19 cellular contexts compared by ENCODE assay signal in genomic region chr7:151572136-151572535, GRCh38. TPM values are rescaled to one million over a fixed set of nuclear protein-coding genes. Genes with fewer than 3 reads are reported as not detected.
DNase-seq lines count a peak whose midpoint lies in the region; ATAC-seq and TF ChIP-seq lines count a peak whose summit lies in the region.
"Had no signal": no experiment of that assay in that cellular context is flagged by ENCODE, and none has a peak within 500 bp of the region (broad histone marks: within the 10 kb centered on the region; RNA-seq: fewer than 3 reads in every experiment).

No MANE protein-coding gene starts in this region.

- peaks cover 12% of the 10 kb centered on the region for H3K4me1 Mint-ChIP-seq in chondrocyte (ENCODE audit: low read depth)
- H3K4me1 Mint-ChIP-seq: CD8-positive, alpha-beta memory T cell had no signal

- H3K9me3 ChIP-seq in tibial nerve = no peaks in the 10 kb centered on the region
- H3K9me3 ChIP-seq in mammary epithelial cell (replicated peaks; ENCODE audit: insufficient read depth, low read length) = no peaks in the 10 kb centered on the region
- H3K9me3 ChIP-seq: BLaER1 had no signal

- no peak overlapping the region for H3K4me3 Mint-ChIP-seq in chondrocyte (ENCODE audit: unreplicated experiment)
- H3K4me3 Mint-ChIP-seq: CD8-positive, alpha-beta memory T cell had no signal

- no peak overlapping the region for H3K4me3 ChIP-seq in tibial nerve
- H3K4me3 ChIP-seq in mammary epithelial cell (replicated peaks in 1 of 3; ENCODE audit: insufficient read depth in 1 of 3, low read depth in 2 of 3, low read length in 3 of 3) = no peak overlapping the region
- H3K4me3 ChIP-seq: BLaER1, PC-9 had no signal

- no peak overlapping the region for H2AFZ ChIP-seq in mammary epithelial cell (ENCODE audit: low read depth, low read length)
- H2AFZ ChIP-seq: PC-9 had no signal

- H3K27ac ChIP-seq in tibial nerve (no peak overlapping the region), mammary epithelial cell (ENCODE audit: insufficient read depth, low read depth, low read length) (no peak overlapping the region)
- H3K27ac ChIP-seq: BLaER1, PC-9 had no signal

- no peak for TF ChIP-seq POLR2A in tibial nerve (IDR thresholded peaks at IDR 0.05)

- H3K27me3 ChIP-seq in tibial nerve (no peaks in the 10 kb centered on the region), mammary epithelial cell (ENCODE audit: insufficient read depth, low read length) (no peaks in the 10 kb centered on the region)
- H3K27me3 ChIP-seq: BLaER1 had no signal

- H4K20me1 ChIP-seq in mammary epithelial cell (ENCODE audit: insufficient read depth, low read length) = no peaks in the 10 kb centered on the region
- H4K20me1 ChIP-seq: BLaER1 had no signal

- H3K27ac Mint-ChIP-seq in chondrocyte (ENCODE audit: unreplicated experiment) = peak overlapping the region; percentile 0
- H3K27ac Mint-ChIP-seq: CD8-positive, alpha-beta memory T cell had no signal

- dilution Hi-C loops in mammary epithelial cell (cut with HindIII; ENCODE audit: low sequenced_read_pairs) = no loop called here

- no peak overlapping the region for H3K4me2 ChIP-seq in mammary epithelial cell (ENCODE audit: insufficient read depth, low read depth, low read length)
- H3K4me2 ChIP-seq: BLaER1, PC-9 had no signal

- TF ChIP-seq EP300 in tibial nerve (IDR thresholded peaks at IDR 0.05) = no peak

- peaks cover 12% of the 10 kb centered on the region for H3K36me3 Mint-ChIP-seq in chondrocyte (ENCODE audit: low read depth)

- peaks cover 11% of the 10 kb centered on the region for H3K79me2 ChIP-seq in mammary epithelial cell (ENCODE audit: insufficient read depth, low read length)

- in situ Hi-C loops in mammary epithelial cell (cut with MboI; ENCODE audit: low sequenced_read_pairs in 2 of 2) = no loop called here

- H3K9ac ChIP-seq in mammary epithelial cell (ENCODE audit: insufficient read depth, low read length) = no peak overlapping the region
- H3K9ac ChIP-seq: BLaER1 had no signal

- CTCF ChIA-PET in mammary epithelial cell (lab: Charles Lee; ENCODE audit: low non-redundant PET) = no interaction called here

- no TSS peak for BruUV-seq in mammary epithelial cell (replicated peaks; lab: Mats Ljungman, UMichigan)

- H3K27me3 Mint-ChIP-seq in chondrocyte (ENCODE audit: low read depth) = no peaks in the 10 kb centered on the region
- H3K27me3 Mint-ChIP-seq: CD8-positive, alpha-beta memory T cell had no signal

- no peak for ATAC-seq in HG02884 (IDR thresholded peaks at IDR 0.05; ENCODE audit: unreplicated experiment)
- ATAC-seq: HepG2 had no signal

- intact Hi-C loops in mammary epithelial cell (cut with micrococcal nuclease) = loop anchor here (10.0 kb wide), 1 partner anchor 363 kb away; no protein-coding TSS in a partner anchor

- no peak for TF ChIP-seq CTCF in chondrocyte (IDR thresholded peaks at IDR 0.05)
- no peak for TF ChIP-seq CTCF in tibial nerve (IDR thresholded peaks at IDR 0.05)
- TF ChIP-seq CTCF in mammary epithelial cell (conservative IDR thresholded peaks at IDR 0.05 in 1 of 2, IDR thresholded peaks at IDR 0.05 in 1 of 2; ENCODE audit: extremely low read depth in 1 of 2, insufficient read depth in 1 of 2, low read depth in 1 of 2, low read length in 2 of 2) = no peak

- DNase-seq in AG20443 (ENCODE audit: low spot score) (peak; percentile 40), RPMI7951 (ENCODE audit: low read depth) (peak; percentile 19), chondrocyte (ENCODE audit: low spot score) (no peak), iris pigment epithelial cell (ENCODE audit: low read depth) (peak; percentile 56), tibial nerve (ENCODE audit: low spot score in 2 of 2) (no peak), mammary epithelial cell (no peak), NCI-H1092 (lab: John Stamatoyannopoulos, UW) (no peak)
- DNase-seq: ACHN; CD8-positive, alpha-beta memory T cell; DMS79 treated with DMSO at 0.1 percent for 48 hours; KG1; NCI-H1436 treated with DMSO at 0.1 percent for 48 hours; NCI-H2081; NCI-H510A treated with DMSO at 0.1 percent for 48 hours; NCI-H82; PC-9 had no signal

- H3K4me1 ChIP-seq in tibial nerve (no peaks in the 10 kb centered on the region), mammary epithelial cell (ENCODE audit: insufficient read depth, low read length) (peaks cover 4% of the 10 kb centered on the region)
- H3K4me1 ChIP-seq: BLaER1 had no signal

- 90 to 96% methylated on average over 2 of the region's 2 CpGs for WGBS in tibial nerve, 2 donors
- 100% methylated on average over 2 of the region's 2 CpGs for WGBS in mammary epithelial cell (ENCODE audit: low coverage, missing lambda C conversion rate)

- no peaks in the 10 kb centered on the region for H3K9me3 Mint-ChIP-seq in chondrocyte (ENCODE audit: low read depth)
- H3K9me3 Mint-ChIP-seq: CD8-positive, alpha-beta memory T cell had no signal

- H3K36me3 ChIP-seq in tibial nerve (peaks cover 0 to 29% (median 0%) of the 10 kb centered on the region in 3 donors), mammary epithelial cell (ENCODE audit: insufficient read depth, low read length) (peaks cover 5% of the 10 kb centered on the region)

RNA-seq across cellular contexts. Expression of gene RHEB, which starts 52.4 kb away (rescaled TPM):
- total RNA-seq in RPMI7951 (2014; rRNA removed; shearing (Covaris generic)) = 211 and 217 TPM in 2 replicates
- total RNA-seq in chondrocyte (111 to 126 TPM (median 123 TPM) in 3 replicates), tibial nerve (100 to 1,000 TPM in 3 of 4 donors, 10 to 100 TPM in 1; 95.4 to 128 (median 103) TPM), mammary epithelial cell (100 to 1,000 TPM in 1 of 2 donors, 10 to 100 TPM in 1; 57.3 to 105 TPM)
- 56.0 TPM for polyA plus RNA-seq in mammary epithelial cell
- polyA minus RNA-seq in mammary epithelial cell = 93.7 TPM

Comparison
In these comparisons a context has a peak if more than half of its experiments do, and no peak if none do; other contexts are left out.
1. DNase-seq: peak in AG20443 (single experiment), RPMI7951 (single experiment) and iris pigment epithelial cell (single experiment); none in chondrocyte (single experiment), tibial nerve (0 of 2), mammary epithelial cell (single experiment) and NCI-H1092 (single experiment).